In genomic region chr4:150078041-150078995, GRCh38 we compare ENCODE assay signal across 8 cellular contexts. TPM values are rescaled to one million over a fixed set of nuclear protein-coding genes. Genes with fewer than 3 reads are reported as not detected.
DNase-seq lines count a peak whose midpoint lies in the region; ATAC-seq and TF ChIP-seq lines count a peak whose summit lies in the region.

TSS of gene DCLK2 (plus strand) at chr4:150078445. CDS start at chr4:150079028, 583 bp downstream.

- H3K4me3 ChIP-seq in HFF-Myc (replicated peaks; ENCODE audit: low read depth, low read length) = peak within 1 kb of the TSS; percentile 81

- intact Hi-C loops in Right ventricle myocardium superior (cut with DNase I) = loop anchor here (5.0 kb wide), 1 partner anchor 129 kb away; no protein-coding TSS in a partner anchor

- ATAC-seq in Right ventricle myocardium superior (ENCODE audit: poor library complexity) = peak; percentile 90
- ATAC-seq in GM19328 (IDR thresholded peaks at IDR 0.05; ENCODE audit: unreplicated experiment) = no peak
- no peak for ATAC-seq in GM21529 (IDR thresholded peaks at IDR 0.05; ENCODE audit: unreplicated experiment)

- no peak for TF ChIP-seq CTCF in HFF-Myc (IDR thresholded peaks at IDR 0.05; ENCODE audit: low read depth, low read length, missing control alignments)

- DNase-seq in DMS114 treated with DMSO at 0.1 percent for 48 hours (lab: John Stamatoyannopoulos, UW; ENCODE audit: unreplicated experiment) = peak; percentile 57
- DNase-seq in HFF-Myc (ENCODE audit: extremely low read depth, low read depth) = no peak
- peak; percentile 55 for DNase-seq in NCI-H345 treated with DMSO at 0.1 percent for 48 hours (lab: John Stamatoyannopoulos, UW; ENCODE audit: unreplicated experiment)
- peak; percentile 90 for DNase-seq in amniotic epithelial cell (ENCODE audit: low read depth)
- peak; percentile 90 for DNase-seq in Right ventricle myocardium superior
- DNase-seq in nucleus accumbens (lab: John Stamatoyannopoulos, UW) = peak in 55 of 56 donors; percentile 7 to 84 (median 69)

RNA-seq across cellular contexts. Expression of gene DCLK2, which starts in this region (rescaled TPM):
- total RNA-seq in Right ventricle myocardium superior = 19.9 TPM
